ENCODE assay signal across 8 cellular contexts in the genomic region with DNA sequence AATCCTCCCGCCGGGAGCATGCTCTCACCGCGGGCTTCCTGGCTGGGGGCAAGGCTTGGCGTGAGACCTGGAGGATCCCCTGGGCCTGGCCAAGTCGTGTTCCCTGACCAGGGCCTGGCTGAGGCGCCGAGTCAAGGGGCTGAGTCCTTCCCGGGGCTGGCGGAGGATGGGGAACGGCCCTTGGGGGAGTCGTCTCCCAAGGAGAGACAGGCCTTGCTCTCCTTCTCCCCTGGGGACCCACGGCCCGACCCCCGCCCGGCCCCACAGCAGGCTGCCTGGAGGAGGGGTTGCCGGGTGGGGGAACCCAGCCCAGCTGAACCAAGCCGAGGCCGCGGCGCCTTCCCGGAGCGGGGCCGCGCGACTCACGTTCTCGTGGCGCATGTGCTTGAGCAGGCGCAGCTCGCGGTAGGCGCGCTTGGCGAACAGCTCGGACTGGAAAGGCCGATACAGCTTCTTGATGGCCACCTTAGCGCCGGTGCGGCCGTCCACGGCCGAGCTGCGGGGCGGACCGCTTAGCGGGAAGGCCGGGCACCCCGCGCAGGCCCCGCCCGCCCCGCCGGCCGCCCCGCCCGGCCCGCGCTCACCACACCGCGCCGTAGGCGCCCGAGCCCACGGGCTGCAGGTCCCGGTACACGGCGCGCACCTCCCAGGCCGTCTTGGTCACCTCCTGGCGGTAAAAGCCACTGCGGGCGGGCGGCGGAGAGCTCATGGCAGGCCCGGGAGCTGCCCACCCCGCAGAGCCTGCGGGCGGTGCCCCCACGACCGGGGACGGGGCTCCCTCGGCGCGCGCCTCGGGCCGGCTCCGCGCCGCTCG. TPM values are rescaled to one million over a fixed set of nuclear protein-coding genes. Genes with fewer than 3 reads are reported as not detected.
A peak's percentile ranks its signal among the peaks of the same experiment; 100 is the strongest.
DNase-seq lines count a peak whose midpoint lies in the region; ATAC-seq lines count a peak whose summit lies in the region.

No MANE protein-coding gene starts in this region.

- intact Hi-C loops in Right ventricle myocardium inferior (cut with DNase I), result no loop called here
- intact Hi-C loops in cardiac septum (cut with DNase I), result no loop called here
- intact Hi-C loops in left cardiac atrium (cut with DNase I), result no loop called here

- H3K9me3 Mint-ChIP-seq in activated naive CD4-positive, alpha-beta T cell treated with anti-CD3 and anti-CD28 coated beads, Interleukin-2, amount 50 U/mL, for 72 hours, result no peaks in the 10 kb centered on the region

- DNase-seq in Right ventricle myocardium inferior (ENCODE audit: missing footprints) (peak; percentile 71), cardiac septum (ENCODE audit: low spot score) (no peak), NCI-H1105 treated with DMSO at 0.1 percent for 48 hours (lab: John Stamatoyannopoulos, UW) (peak; percentile 23), left cardiac atrium (peak; percentile 67), retina (peak; percentile 71)
- DNase-seq in activated naive CD4-positive, alpha-beta T cell treated with anti-CD3 and anti-CD28 coated beads, Interleukin-2, amount 50 U/mL, for 72 hours (ENCODE audit: low spot score in 2 of 2), result peak in 1 of 2 donors; percentile 50

- ATAC-seq in Right ventricle myocardium inferior (no peak), left cardiac atrium (peak; percentile 13 to 25), HG03045 (IDR thresholded peaks at IDR 0.05; ENCODE audit: unreplicated experiment) (no peak), HG02642 (IDR thresholded peaks at IDR 0.05; ENCODE audit: poor library complexity, unreplicated experiment) (no peak)
- peak; percentile 44 to 66 for ATAC-seq in activated naive CD4-positive, alpha-beta T cell treated with anti-CD3 and anti-CD28 coated beads, Interleukin-2, amount 50 U/mL, for 72 hours

- no peaks in the 10 kb centered on the region for H3K36me3 Mint-ChIP-seq in activated naive CD4-positive, alpha-beta T cell treated with anti-CD3 and anti-CD28 coated beads, Interleukin-2, amount 50 U/mL, for 72 hours

- H3K27ac Mint-ChIP-seq in activated naive CD4-positive, alpha-beta T cell treated with anti-CD3 and anti-CD28 coated beads, Interleukin-2, amount 50 U/mL, for 72 hours, result no peak overlapping the region

RNA-seq across cellular contexts. Expression of gene MAPK12, which starts 0.5 kb away (rescaled TPM):
- total RNA-seq in Right ventricle myocardium inferior (18.2 TPM), cardiac septum (32.5 TPM), left cardiac atrium (10 to 100 TPM; 13.2 to 14.7 TPM)
- 10 to 100 TPM in 1 of 2 donors, 1 to 10 TPM in 1; 7.1 to 14.2 TPM for total RNA-seq in activated naive CD4-positive, alpha-beta T cell treated with anti-CD3 and anti-CD28 coated beads, Interleukin-2, amount 50 U/mL, for 72 hours

RNA-seq across cellular contexts. Expression of gene MAPK11, which starts 9.2 kb away (rescaled TPM):
- total RNA-seq in Right ventricle myocardium inferior (10.0 TPM), cardiac septum (11.7 TPM), left cardiac atrium (10 to 100 TPM; 13.3 to 15.4 TPM)
- total RNA-seq in activated naive CD4-positive, alpha-beta T cell treated with anti-CD3 and anti-CD28 coated beads, Interleukin-2, amount 50 U/mL, for 72 hours, result 10 to 100 TPM; 15.6 to 25.7 TPM

RNA-seq across cellular contexts. Expression of gene HDAC10, which starts 9.9 kb away (rescaled TPM):
- total RNA-seq in Right ventricle myocardium inferior (14.5 TPM), cardiac septum (13.1 TPM), left cardiac atrium (10 to 100 TPM; 11.2 to 14.2 TPM)
- total RNA-seq in activated naive CD4-positive, alpha-beta T cell treated with anti-CD3 and anti-CD28 coated beads, Interleukin-2, amount 50 U/mL, for 72 hours, result 10 to 100 TPM; 43.7 to 67.3 TPM

RNA-seq across cellular contexts. Expression of gene TUBGCP6, which starts 16.2 kb away (rescaled TPM):
- 17.5 TPM for total RNA-seq in Right ventricle myocardium inferior
- total RNA-seq in cardiac septum, result 22.8 TPM
- total RNA-seq in activated naive CD4-positive, alpha-beta T cell treated with anti-CD3 and anti-CD28 coated beads, Interleukin-2, amount 50 U/mL, for 72 hours, result 10 to 100 TPM; 49.6 to 50.9 TPM
- total RNA-seq in left cardiac atrium, result 10 to 100 TPM; 20.4 to 22.0 TPM

RNA-seq across cellular contexts. Expression of gene PLXNB2, which starts 46.4 kb away (rescaled TPM):
- total RNA-seq in Right ventricle myocardium inferior (70.6 TPM), cardiac septum (85.7 TPM), left cardiac atrium (10 to 100 TPM; 76.2 to 91.5 TPM)
- 10 to 100 TPM; 10.3 to 13.1 TPM for total RNA-seq in activated naive CD4-positive, alpha-beta T cell treated with anti-CD3 and anti-CD28 coated beads, Interleukin-2, amount 50 U/mL, for 72 hours

Comparison
In these comparisons a context has a peak if more than half of its experiments do, and no peak if none do; other contexts are left out.
1. ATAC-seq: peak in activated naive CD4-positive, alpha-beta T cell treated with anti-CD3 and anti-CD28 coated beads, Interleukin-2, amount 50 U/mL, for 72 hours (2 of 2) and left cardiac atrium (2 of 2); none in Right ventricle myocardium inferior (single experiment), HG03045 (single experiment) and HG02642 (single experiment).